In genomic region chr19:57559404-57560025, GRCh38 we compare ENCODE assay signal across 8 cellular contexts. TPM values are rescaled to one million over a fixed set of nuclear protein-coding genes. Genes with fewer than 3 reads are reported as not detected.
A peak's percentile ranks its signal among the peaks of the same experiment; 100 is the strongest.
DNase-seq lines count a peak whose midpoint lies in the region; ATAC-seq and TF ChIP-seq lines count a peak whose summit lies in the region.

TSS of gene ZNF550 (minus strand) at chr19:57559863. CDS start at chr19:57559682, 181 bp downstream.

- H3K27ac ChIP-seq in BLaER1 treated with 17β-estradiol and CSF1 and Interleukin-3, amounts not matched to agents 10 nM and 100 nM, result peak within 1 kb of the TSS; percentile 66 to 93 (median 88)
- peak within 1 kb of the TSS in 40 of 59 donors; percentile 7 to 86 (median 54) for H3K27ac ChIP-seq in dorsolateral prefrontal cortex

- intact Hi-C loops in dorsolateral prefrontal cortex (cut with DNase I), result loop anchor here in 1 of 2 donors (1.0 kb wide), 1 partner anchor 40 kb away; the partner anchor contains the start of gene ZNF530
- intact Hi-C loops in lower leg skin (cut with DNase I; ENCODE audit: low total_unique reads), result no loop called here

- TF ChIP-seq CTCF in dorsolateral prefrontal cortex (IDR thresholded peaks at IDR 0.05 in 54 of 56, conservative IDR thresholded peaks at IDR 0.05 in 2 of 56; ENCODE audit: low read depth in 1 of 56, partially characterized antibody in 56 of 56), result peak in 11 of 56 donors; percentile 8 to 33 (median 13)
- no peak for TF ChIP-seq CTCF in lower leg skin (IDR thresholded peaks at IDR 0.05)

- no peak for TF ChIP-seq POLR2A in lower leg skin (IDR thresholded peaks at IDR 0.05)

- DNase-seq in NCI-H69 (lab: John Stamatoyannopoulos, UW), result peak; percentile 89
- DNase-seq in activated CD4-positive, alpha-beta T cell treated with anti-CD3 and anti-CD28 coated beads, Interleukin-2, amount 50 U/mL, for 48 hours, result peak; percentile 86 to 91
- DNase-seq in dorsolateral prefrontal cortex, result peak; percentile 86 to 95 (median 93)
- DNase-seq in lower leg skin (ENCODE audit: low spot score in 2 of 2), result peak; percentile 90 to 97
- DNase-seq in stimulated activated CD4-positive, alpha-beta T cell treated with anti-CD3 and anti-CD28 coated beads, Interleukin-4, amount 100 ng/mL, for 24 hours, result peak; percentile 89

- ATAC-seq in GM19328 (IDR thresholded peaks at IDR 0.05; ENCODE audit: unreplicated experiment) (peak; percentile 90), HG03460 (IDR thresholded peaks at IDR 0.05; ENCODE audit: unreplicated experiment) (peak; percentile 97)

- peaks cover 0 to 18% (median 7%) of the 10 kb centered on the region in 11 experiments; a peak in 8 of 22 replicates for H4K20me1 ChIP-seq in BLaER1 treated with 17β-estradiol and CSF1 and Interleukin-3, amounts not matched to agents 10 nM and 100 nM

- H3K9ac ChIP-seq in BLaER1 treated with 17β-estradiol and CSF1 and Interleukin-3, amounts not matched to agents 10 nM and 100 nM, result peak within 1 kb of the TSS; percentile 87 to 96 (median 92)

- 1 to 2% methylated on average over 25 to 43 of the region's 56 CpGs for WGBS in lower leg skin, 2 donors

- H3K27me3 ChIP-seq in BLaER1 treated with 17β-estradiol and CSF1 and Interleukin-3, amounts not matched to agents 10 nM and 100 nM, result no peaks in the 10 kb centered on the region
- H3K27me3 ChIP-seq in dorsolateral prefrontal cortex, result no peaks in the 10 kb centered on the region

- peaks cover 20 to 36% (median 26%) of the 10 kb centered on the region in 11 experiments for H3K36me3 ChIP-seq in BLaER1 treated with 17β-estradiol and CSF1 and Interleukin-3, amounts not matched to agents 10 nM and 100 nM

- peak within 1 kb of the TSS; percentile 77 to 100 (median 94) for H3K4me3 ChIP-seq in BLaER1 treated with 17β-estradiol and CSF1 and Interleukin-3, amounts not matched to agents 10 nM and 100 nM
- H3K4me3 ChIP-seq in dorsolateral prefrontal cortex, result peak within 1 kb of the TSS; percentile 52 to 100 (median 95)
- H3K4me3 ChIP-seq in lower leg skin (ENCODE audit: low read depth, poor library complexity, severe bottlenecking), result peak within 1 kb of the TSS; percentile 69

- H3K9me3 ChIP-seq in BLaER1 treated with 17β-estradiol and CSF1 and Interleukin-3, amounts not matched to agents 10 nM and 100 nM (replicated peaks in 1 of 11), result peaks cover 48 to 74% (median 65%) of the 10 kb centered on the region in 11 experiments

- H3K4me1 ChIP-seq in BLaER1 treated with 17β-estradiol and CSF1 and Interleukin-3, amounts not matched to agents 10 nM and 100 nM, result peaks cover 12 to 20% (median 15%) of the 10 kb centered on the region in 10 experiments

- H3K4me2 ChIP-seq in BLaER1 treated with 17β-estradiol and CSF1 and Interleukin-3, amounts not matched to agents 10 nM and 100 nM, result peak within 1 kb of the TSS; percentile 82 to 97 (median 92)

RNA-seq across cellular contexts. Expression of gene ZNF550, which starts in this region (rescaled TPM):
- total RNA-seq in dorsolateral prefrontal cortex, result 10 to 100 TPM in 102 of 120 experiments, 1 to 10 TPM in 18; 7.5 to 17.7 (median 12.4) TPM
- 10 to 100 TPM in 3 of 4 donors, 1 to 10 TPM in 1; 9.8 to 19.2 (median 13.5) TPM for total RNA-seq in lower leg skin

Comparison
In these comparisons a context has a peak if more than half of its experiments do, and no peak if none do; other contexts are left out.
1. Peak in every context shown above with its lines: DNase-seq, ATAC-seq, H3K4me3 ChIP-seq and H3K27ac ChIP-seq.